ENCODE assay signal across 18 cellular contexts in genomic region chr11:70900540-70900939, GRCh38.
A peak's percentile ranks its signal among the peaks of the same experiment; 100 is the strongest.
DNase-seq lines count a peak whose midpoint lies in the region; ATAC-seq and TF ChIP-seq lines count a peak whose summit lies in the region.
"Had no signal": no experiment of that assay in that cellular context is flagged by ENCODE, and none has a peak within 500 bp of the region (broad histone marks: within the 10 kb centered on the region; RNA-seq: fewer than 3 reads in every experiment).

No MANE protein-coding gene starts in this region.

- no peak overlapping the region for H3K9ac ChIP-seq in rectal smooth muscle tissue (ENCODE audit: low read length)

- no peak overlapping the region for H3K27ac ChIP-seq in left ventricle myocardium inferior (replicated peaks)
- H3K27ac ChIP-seq in gastroesophageal sphincter, result peak overlapping the region in 3 of 4 donors; percentile 76 to 81 (median 78)
- peak overlapping the region; percentile 88 for H3K27ac ChIP-seq in rectal smooth muscle tissue (ENCODE audit: low read depth, low read length)
- H3K27ac ChIP-seq: A549 had no signal

- no peak for TF ChIP-seq EP300 in gastroesophageal sphincter (IDR thresholded peaks at IDR 0.05)

- TF ChIP-seq POLR2A in gastroesophageal sphincter (IDR thresholded peaks at IDR 0.05), result no peak

- H3K9me3 Mint-ChIP-seq in activated naive CD8-positive, alpha-beta T cell treated with anti-CD3 and anti-CD28 coated beads, Interleukin-2, amount 50 U/mL, for 24 hours, result peaks cover 19% of the 10 kb centered on the region

- DNase-seq in cardiac septum (ENCODE audit: low spot score) (peak; percentile 43), left ventricle myocardium inferior (no peak), H7 (no peak)
- DNase-seq in activated naive CD8-positive, alpha-beta T cell treated with anti-CD3 and anti-CD28 coated beads, Interleukin-2, amount 50 U/mL, for 24 hours, result no peak
- DNase-seq: CD8-positive, alpha-beta memory T cell; GDM1; NCI-H1105; NCI-H1930; NCI-H526; OCI-M1; SIG-M5 had no signal

- peaks cover 29% of the 10 kb centered on the region for H3K9me3 ChIP-seq in left ventricle myocardium inferior (replicated peaks)
- H3K9me3 ChIP-seq in gastroesophageal sphincter, result peaks cover 0 to 8% (median 0%) of the 10 kb centered on the region in 3 donors

- no peak overlapping the region for H3K4me3 ChIP-seq in left ventricle myocardium inferior
- H3K4me3 ChIP-seq in gastroesophageal sphincter, result no peak overlapping the region
- H3K4me3 ChIP-seq in rectal smooth muscle tissue (ENCODE audit: low read length), result no peak overlapping the region
- H3K4me3 ChIP-seq in H7 (ENCODE audit: insufficient read depth, low read depth, low read length), result no peak overlapping the region
- H3K4me3 ChIP-seq: A549; BLaER1 treated with 17β-estradiol and CSF1 and Interleukin-3, amounts not matched to agents 10 nM and 100 nM; GM12878; GM23338 had no signal

- no peaks in the 10 kb centered on the region for H3K36me3 Mint-ChIP-seq in activated naive CD8-positive, alpha-beta T cell treated with anti-CD3 and anti-CD28 coated beads, Interleukin-2, amount 50 U/mL, for 24 hours (ENCODE audit: low read depth)
- H3K36me3 Mint-ChIP-seq: CD8-positive, alpha-beta memory T cell had no signal

- TF ChIP-seq CTCF in left ventricle myocardium inferior (IDR thresholded peaks at IDR 0.05; ENCODE audit: borderline replicate concordance) (no peak), gastroesophageal sphincter (IDR thresholded peaks at IDR 0.05) (no peak)

- H3K27ac Mint-ChIP-seq in activated naive CD8-positive, alpha-beta T cell treated with anti-CD3 and anti-CD28 coated beads, Interleukin-2, amount 50 U/mL, for 24 hours, result no peak overlapping the region
- H3K27ac Mint-ChIP-seq: CD8-positive, alpha-beta memory T cell; GM23338 had no signal

- no peak overlapping the region for H3K4me3 Mint-ChIP-seq in activated naive CD8-positive, alpha-beta T cell treated with anti-CD3 and anti-CD28 coated beads, Interleukin-2, amount 50 U/mL, for 24 hours
- H3K4me3 Mint-ChIP-seq: CD8-positive, alpha-beta memory T cell; GM23338 had no signal

- H3K27me3 ChIP-seq in left ventricle myocardium inferior (ENCODE audit: low read depth), result peaks cover 50% of the 10 kb centered on the region
- H3K27me3 ChIP-seq in gastroesophageal sphincter, result no peaks in the 10 kb centered on the region
- no peaks in the 10 kb centered on the region for H3K27me3 ChIP-seq in rectal smooth muscle tissue (ENCODE audit: control insufficient read depth, insufficient read depth, low read length)
- no peaks in the 10 kb centered on the region for H3K27me3 ChIP-seq in H7 (ENCODE audit: control insufficient read depth, insufficient read depth, low read length)
- H3K27me3 ChIP-seq: BLaER1 treated with 17β-estradiol and CSF1 and Interleukin-3, amounts not matched to agents 10 nM and 100 nM had no signal

- H3K27me3 Mint-ChIP-seq in activated naive CD8-positive, alpha-beta T cell treated with anti-CD3 and anti-CD28 coated beads, Interleukin-2, amount 50 U/mL, for 24 hours, result no peaks in the 10 kb centered on the region

- intact Hi-C loops in cardiac septum (cut with DNase I) (no loop called here), left ventricle myocardium inferior (cut with micrococcal nuclease) (no loop called here)

- 48% methylated on average over 3 of the region's 4 CpGs; no CpG with 5 or more reads in 1 of the 2 donors for WGBS in gastroesophageal sphincter (ENCODE audit: low coverage in 1 of 2), 2 donors

- H3K36me3 ChIP-seq in left ventricle myocardium inferior (no peaks in the 10 kb centered on the region), gastroesophageal sphincter (no peaks in the 10 kb centered on the region), rectal smooth muscle tissue (ENCODE audit: control insufficient read depth, insufficient read depth, low read length) (no peaks in the 10 kb centered on the region), H7 (replicated peaks; ENCODE audit: control insufficient read depth, insufficient read depth, low read length) (no peaks in the 10 kb centered on the region)

- H3K4me1 Mint-ChIP-seq in activated naive CD8-positive, alpha-beta T cell treated with anti-CD3 and anti-CD28 coated beads, Interleukin-2, amount 50 U/mL, for 24 hours, result no peaks in the 10 kb centered on the region
- H3K4me1 Mint-ChIP-seq: CD8-positive, alpha-beta memory T cell had no signal

- ATAC-seq in gastroesophageal sphincter (no peak), HG02678 (IDR thresholded peaks at IDR 0.05; ENCODE audit: unreplicated experiment) (no peak)
- ATAC-seq in activated naive CD8-positive, alpha-beta T cell treated with anti-CD3 and anti-CD28 coated beads, Interleukin-2, amount 50 U/mL, for 24 hours, result no peak
- ATAC-seq: A549, GM12878, GM23338 had no signal

- H3K4me1 ChIP-seq in left ventricle myocardium inferior, result no peaks in the 10 kb centered on the region
- peaks cover 0 to 31% (median 3%) of the 10 kb centered on the region in 3 donors for H3K4me1 ChIP-seq in gastroesophageal sphincter
- H3K4me1 ChIP-seq in rectal smooth muscle tissue (ENCODE audit: control insufficient read depth, insufficient read depth, low read length), result peaks cover 12% of the 10 kb centered on the region
- H3K4me1 ChIP-seq: A549 had no signal
